Comparison of ENCODE assay signal across 17 cellular contexts in the genomic region with DNA sequence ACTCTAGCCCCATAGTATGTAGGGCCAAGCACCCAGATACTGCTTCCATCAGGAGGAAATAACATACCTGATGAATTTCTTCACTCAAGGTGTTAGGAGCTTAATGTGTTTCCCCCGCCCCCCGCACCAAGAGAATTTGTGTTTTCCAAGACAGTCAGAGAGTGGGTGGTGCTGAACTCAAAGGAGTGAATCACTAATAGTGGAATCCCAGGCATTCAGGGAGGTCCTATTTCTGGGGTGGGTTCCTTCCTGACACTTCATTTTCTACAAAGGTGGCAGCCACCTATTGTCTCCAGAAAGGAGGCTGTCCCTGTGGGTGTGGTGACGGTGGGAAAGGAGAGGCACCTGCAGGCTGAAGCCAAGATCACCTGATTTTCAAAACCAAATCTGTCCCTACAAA. TPM values are rescaled to one million over a fixed set of nuclear protein-coding genes. Genes with fewer than 3 reads are reported as not detected.
DNase-seq lines count a peak whose midpoint lies in the region; ATAC-seq, FAIRE-seq and TF ChIP-seq lines count a peak whose summit lies in the region.
"Had no signal": no experiment of that assay in that cellular context is flagged by ENCODE, and none has a peak within 500 bp of the region (broad histone marks: within the 10 kb centered on the region; RNA-seq: fewer than 3 reads in every experiment).

No MANE protein-coding gene starts in this region.

- no peaks in the 10 kb centered on the region for H3K36me3 Mint-ChIP-seq in endodermal cell (ENCODE audit: low read depth)
- H3K36me3 Mint-ChIP-seq in neural progenitor cell = no peaks in the 10 kb centered on the region

- H3K36me3 ChIP-seq in PC-3 (ENCODE audit: low read depth, low read length) (no peaks in the 10 kb centered on the region), endodermal cell (ENCODE audit: control insufficient read depth, insufficient read depth, low read length) (no peaks in the 10 kb centered on the region), left lung (no peaks in the 10 kb centered on the region), neural progenitor cell (no peaks in the 10 kb centered on the region)
- H3K36me3 ChIP-seq: pancreas had no signal

- ATAC-seq in PC-3 (peak; percentile 81), left lung (peak; percentile 45)
- ATAC-seq: activated naive CD8-positive, alpha-beta T cell treated with anti-CD3 and anti-CD28 coated beads, Interleukin-2, amount 50 U/mL, for 24 hours had no signal

- H3K27ac Mint-ChIP-seq in endodermal cell (peak overlapping the region; percentile 65), neural progenitor cell (no peak overlapping the region)
- H3K27ac Mint-ChIP-seq: activated naive CD8-positive, alpha-beta T cell treated with anti-CD3 and anti-CD28 coated beads, Interleukin-2, amount 50 U/mL, for 24 hours; activated T-cell treated with anti-CD3 and anti-CD28 coated beads, Interleukin-2, amount 50 U/mL, for 24 hours; HFFc6 had no signal

- H3K79me2 ChIP-seq in PC-3 (ENCODE audit: low read length) (no peaks in the 10 kb centered on the region), neural progenitor cell (ENCODE audit: low read depth) (no peaks in the 10 kb centered on the region)

- H3K9me3 ChIP-seq in PC-3 (ENCODE audit: low read length) (no peaks in the 10 kb centered on the region), endodermal cell (ENCODE audit: control insufficient read depth, low read length) (no peaks in the 10 kb centered on the region), left lung (no peaks in the 10 kb centered on the region), neural progenitor cell (ENCODE audit: low read depth) (no peaks in the 10 kb centered on the region)
- H3K9me3 ChIP-seq: pancreas had no signal

- H3K27ac ChIP-seq in PC-3 (ENCODE audit: low read length) (no peak overlapping the region), endodermal cell (ENCODE audit: low read depth, low read length) (no peak overlapping the region), left lung (no peak overlapping the region), neural progenitor cell (no peak overlapping the region)
- H3K27ac ChIP-seq: pancreas had no signal

- H3K4me3 ChIP-seq in PC-3 (ENCODE audit: low read length) (no peak overlapping the region), endodermal cell (ENCODE audit: low read length) (no peak overlapping the region), left lung (no peak overlapping the region), neural progenitor cell (no peak overlapping the region)
- H3K4me3 ChIP-seq: pancreas had no signal

- H2AFZ ChIP-seq in PC-3 (ENCODE audit: low read length) (peak overlapping the region; percentile 61; the same call in 1 of the 2 replicates), neural progenitor cell (replicated peaks) (no peak overlapping the region)

- no peak overlapping the region for H3K9ac ChIP-seq in PC-3 (ENCODE audit: low read length)
- H3K9ac ChIP-seq in endodermal cell (ENCODE audit: extremely low read depth, low read length, poor library complexity, severe bottlenecking) = no peak overlapping the region
- no peak overlapping the region for H3K9ac ChIP-seq in neural progenitor cell

- no peaks in the 10 kb centered on the region for H3K9me2 ChIP-seq in PC-3 (replicated peaks; ENCODE audit: low read length)

- H3K4me2 ChIP-seq in PC-3 (ENCODE audit: low read length) (peak overlapping the region; percentile 26; the same call in 1 of the 2 replicates), neural progenitor cell (no peak overlapping the region)

- H3K9me3 Mint-ChIP-seq in endodermal cell (no peaks in the 10 kb centered on the region), neural progenitor cell (no peaks in the 10 kb centered on the region)
- H3K9me3 Mint-ChIP-seq: activated naive CD8-positive, alpha-beta T cell treated with anti-CD3 and anti-CD28 coated beads, Interleukin-2, amount 50 U/mL, for 24 hours; activated T-cell treated with anti-CD3 and anti-CD28 coated beads, Interleukin-2, amount 50 U/mL, for 24 hours; HFFc6 had no signal

- FAIRE-seq in GM19239 (lab: Jason Lieb, UNC) = no peak
- FAIRE-seq: pancreas had no signal

- CTCF ChIA-PET in PC-3 (lab: Charles Lee) = interaction anchor here (0.8 kb wide), 1 partner anchor 22 kb away, joined by 4 read pairs; no protein-coding TSS in a partner anchor

- H3K27me3 ChIP-seq in PC-3 (ENCODE audit: low read length) = no peaks in the 10 kb centered on the region
- H3K27me3 ChIP-seq in endodermal cell (ENCODE audit: control insufficient read depth, insufficient read depth, low read length, poor library complexity, severe bottlenecking) = no peaks in the 10 kb centered on the region
- no peaks in the 10 kb centered on the region for H3K27me3 ChIP-seq in left lung
- no peaks in the 10 kb centered on the region for H3K27me3 ChIP-seq in neural progenitor cell
- H3K27me3 ChIP-seq: pancreas had no signal

- DNase-seq in EH (ENCODE audit: low read depth) (peak; percentile 18), PC-3 (peak; percentile 71), endodermal cell (peak; percentile 87), left lung (no peak), posterior cingulate gyrus (no peak), neural progenitor cell (ENCODE audit: low spot score) (no peak), GM19239 (ENCODE audit: insufficient read length, low spot score) (no peak), GM10266 (ENCODE audit: extremely low spot score) (no peak)
- DNase-seq: activated CD4-positive, alpha-beta T cell treated with anti-CD3 and anti-CD28 coated beads for 48 hours; activated naive CD8-positive, alpha-beta T cell treated with anti-CD3 and anti-CD28 coated beads, Interleukin-2, amount 50 U/mL, for 24 hours; activated T-cell treated with anti-CD3 and anti-CD28 coated beads, Interleukin-2, amount 50 U/mL, for 24 hours; dermis blood vessel endothelial cell; HFFc6; pancreas; T-helper 9 cell had no signal

- TF ChIP-seq CTCF in PC-3 (conservative IDR thresholded peaks at IDR 0.05; ENCODE audit: low read depth, low read length) (no peak), endodermal cell (conservative IDR thresholded peaks at IDR 0.05) (no peak), left lung (IDR thresholded peaks at IDR 0.05) (no peak), neural progenitor cell (IDR thresholded peaks at IDR 0.05) (no peak), GM10266 (IDR thresholded peaks at IDR 0.05; ENCODE audit: control insufficient read depth, insufficient read depth, low read depth, missing control alignments) (no peak)

- H3K4me1 Mint-ChIP-seq in endodermal cell (peaks cover 25% of the 10 kb centered on the region), neural progenitor cell (no peaks in the 10 kb centered on the region)
- H3K4me1 Mint-ChIP-seq: activated naive CD8-positive, alpha-beta T cell treated with anti-CD3 and anti-CD28 coated beads, Interleukin-2, amount 50 U/mL, for 24 hours had no signal

- BruUV-seq in PC-3 (replicated peaks; lab: Mats Ljungman, UMichigan) = no TSS peak

- no peaks in the 10 kb centered on the region for H4K20me1 ChIP-seq in PC-3 (ENCODE audit: low read length)
- H4K20me1 ChIP-seq in neural progenitor cell (ENCODE audit: low read depth) = no peaks in the 10 kb centered on the region

- H3K4me1 ChIP-seq in PC-3 (ENCODE audit: insufficient read depth, low read length) = peaks cover 13% of the 10 kb centered on the region
- peaks cover 20% of the 10 kb centered on the region for H3K4me1 ChIP-seq in endodermal cell (ENCODE audit: control insufficient read depth, insufficient read depth, low read length)
- H3K4me1 ChIP-seq in left lung = no peaks in the 10 kb centered on the region
- H3K4me1 ChIP-seq in neural progenitor cell = peaks cover 13% of the 10 kb centered on the region
- H3K4me1 ChIP-seq: pancreas had no signal

- H3K4me3 Mint-ChIP-seq in endodermal cell (no peak overlapping the region), neural progenitor cell (no peak overlapping the region)
- H3K4me3 Mint-ChIP-seq: activated naive CD8-positive, alpha-beta T cell treated with anti-CD3 and anti-CD28 coated beads, Interleukin-2, amount 50 U/mL, for 24 hours; activated T-cell treated with anti-CD3 and anti-CD28 coated beads, Interleukin-2, amount 50 U/mL, for 24 hours; HFFc6 had no signal

- intact Hi-C loops in PC-3 (cut with micrococcal nuclease) (no loop called here), left lung (cut with DNase I) (no loop called here), posterior cingulate gyrus (cut with DNase I) (no loop called here)

- POLR2A ChIA-PET in PC-3 (lab: Charles Lee; ENCODE audit: unreplicated experiment) = interaction anchor here (0.5 kb wide), 1 partner anchor 209 kb away, joined by 3 read pairs; no protein-coding TSS in a partner anchor

- H3F3A ChIP-seq in PC-3 (ENCODE audit: low read length, unreplicated experiment) (no peaks in the 10 kb centered on the region), neural progenitor cell (ENCODE audit: low read depth) (peaks cover 7% of the 10 kb centered on the region)

- H3K27me3 Mint-ChIP-seq in endodermal cell (ENCODE audit: insufficient read depth) (peaks cover 11% of the 10 kb centered on the region), neural progenitor cell (ENCODE audit: insufficient read depth, low read depth) (peaks cover 3% of the 10 kb centered on the region)

- WGBS in endodermal cell (ENCODE audit: insufficient coverage in 1 of 2, insufficient read length in 1 of 2), 2 experiments = 84% methylated on average over 3 of the region's 3 CpGs; no CpG with 5 or more reads in 1 of the 2 experiments

RNA-seq across cellular contexts. Expression of gene ELF5, which starts 50.8 kb away (rescaled TPM):
- total RNA-seq in PC-3 (2014; rRNA removed) (0.11 TPM in 1 of 2 replicates, not detected in the other), endodermal cell (not detected), left lung (1 to 10 TPM; 5.1 to 9.3 TPM), neural progenitor cell (ENCODE audit: low replicate concordance) (not detected in 2 replicates)
- not detected for polyA plus RNA-seq in endodermal cell (2013, experiment 1 of 2)
- polyA plus RNA-seq in endodermal cell (2013, experiment 2 of 2) = not detected
- total RNA-seq: dermis blood vessel endothelial cell, HFFc6, mononuclear cell, subcutaneous adipose tissue had no signal

RNA-seq across cellular contexts. Expression of gene EHF, which starts 56.5 kb away (rescaled TPM):
- total RNA-seq in PC-3 (2014; rRNA removed) = 29.0 and 37.0 TPM in 2 replicates
- total RNA-seq in endodermal cell = under 1 TPM in 1 of 2 donors, not detected in 1; 0.22 TPM
- not detected for polyA plus RNA-seq in endodermal cell (2013, experiment 1 of 2)
- polyA plus RNA-seq in endodermal cell (2013, experiment 2 of 2) = not detected
- total RNA-seq in left lung = 10 to 100 TPM; 41.1 to 53.1 TPM
- 0.12 TPM in 1 of 2 replicates, not detected in the other for total RNA-seq in neural progenitor cell (ENCODE audit: low replicate concordance)

Comparison
In these comparisons a context has a peak if more than half of its experiments do, and no peak if none do; other contexts are left out.
1. DNase-seq: peak in EH (single experiment), PC-3 (single experiment) and endodermal cell (single experiment); none in left lung (0 of 2), posterior cingulate gyrus (0 of 10), neural progenitor cell (single experiment), GM19239 (single experiment) and GM10266 (single experiment).
2. RNA of gene EHF, which starts 56.5 kb away (total RNA-seq): 41.1 to 53.1 TPM in left lung and 29.0 to 37.0 TPM in PC-3; 0.22 TPM in endodermal cell and 0.12 TPM in neural progenitor cell; every median in the first group is over 10 times any median in the second.